ENCODE assay signal across 16 cellular contexts in the genomic region with DNA sequence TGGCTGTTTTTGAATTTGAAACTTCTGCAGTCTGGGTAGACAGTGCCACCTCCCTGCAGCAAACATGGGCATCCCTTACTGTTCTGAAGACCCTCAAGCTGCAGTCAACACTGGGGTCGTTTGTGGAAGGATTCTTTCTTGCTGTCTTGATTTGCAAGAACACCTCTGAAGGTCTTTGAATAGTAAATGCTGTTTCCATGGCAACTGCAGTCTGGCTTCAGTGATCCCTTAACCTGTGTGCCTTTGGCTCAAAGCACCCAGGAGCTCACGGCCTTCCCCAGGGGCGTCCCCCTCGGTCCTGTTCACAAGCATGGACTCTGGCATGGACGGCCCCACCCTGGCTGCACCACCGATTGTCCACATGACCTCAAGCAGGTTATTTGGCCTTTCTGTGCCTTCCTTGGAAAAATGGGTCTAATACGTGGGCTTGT. TPM values are rescaled to one million over a fixed set of nuclear protein-coding genes. Genes with fewer than 3 reads are reported as not detected.
DNase-seq lines count a peak whose midpoint lies in the region; ATAC-seq and TF ChIP-seq lines count a peak whose summit lies in the region.
"Had no signal": no experiment of that assay in that cellular context is flagged by ENCODE, and none has a peak within 500 bp of the region (broad histone marks: within the 10 kb centered on the region; RNA-seq: fewer than 3 reads in every experiment).

No MANE protein-coding gene starts in this region.

- H3K4me3 Mint-ChIP-seq in H9 (peak overlapping the region in 1 of 2 experiments; percentile 21; a peak in 2 of 5 replicates), neural progenitor cell (no peak overlapping the region)
- H3K4me3 Mint-ChIP-seq: activated naive CD4-positive, alpha-beta T cell treated with anti-CD3 and anti-CD28 coated beads for 36 hours; T-cell had no signal

- H3K4me1 ChIP-seq in DOHH2 (ENCODE audit: control insufficient read depth, low read length): peaks cover 81% of the 10 kb centered on the region
- H3K4me1 ChIP-seq in H9 (ENCODE audit: insufficient read depth, low read length): no peaks in the 10 kb centered on the region
- H3K4me1 ChIP-seq in neural progenitor cell: peaks cover 12% of the 10 kb centered on the region

- H2AFZ ChIP-seq in H9 (ENCODE audit: low read length) (no peak overlapping the region), neural progenitor cell (replicated peaks) (no peak overlapping the region)

- H3K4ac ChIP-seq in H9 (ENCODE audit: low read depth, low read length): no peak overlapping the region

- H3F3A ChIP-seq in DOHH2 (ENCODE audit: control insufficient read depth, insufficient read depth) (peaks cover 15% of the 10 kb centered on the region), neural progenitor cell (ENCODE audit: low read depth) (no peaks in the 10 kb centered on the region)

- H3K9ac ChIP-seq in H9 (ENCODE audit: extremely low read depth, insufficient read length, low read length) (no peak overlapping the region), neural progenitor cell (no peak overlapping the region)

- H2BK15ac ChIP-seq in H9 (ENCODE audit: low read depth, low read length): no peak overlapping the region

- H2BK12ac ChIP-seq in H9 (ENCODE audit: insufficient read length, low read depth, low read length): no peak overlapping the region

- H3K4me1 Mint-ChIP-seq in H9 (peaks cover 42 to 50% of the 10 kb centered on the region in 2 experiments), neural progenitor cell (peaks cover 84% of the 10 kb centered on the region)

- H3T11ph ChIP-seq in H9 (ENCODE audit: low read length): no peak overlapping the region

- no peaks in the 10 kb centered on the region for H3K9me2 ChIP-seq in DOHH2 (replicated peaks; ENCODE audit: control insufficient read depth, low read length)

- H3K27ac ChIP-seq in DOHH2 (ENCODE audit: low read depth, low read length) (no peak overlapping the region), H9 (ENCODE audit: insufficient read length, low read depth, low read length) (no peak overlapping the region), brain microvascular endothelial cell (no peak overlapping the region), neural progenitor cell (no peak overlapping the region)
- H3K27ac ChIP-seq: C4-2B, upper lobe of left lung had no signal

- no peak overlapping the region for H2BK5ac ChIP-seq in H9 (ENCODE audit: insufficient read length, low read length)

- no peak overlapping the region for H4K5ac ChIP-seq in H9 (ENCODE audit: insufficient read length, low read depth, low read length)

- H3K27me3 ChIP-seq in DOHH2 (ENCODE audit: control insufficient read depth, low read length) (no peaks in the 10 kb centered on the region), H9 (ENCODE audit: insufficient read depth, low read length) (no peaks in the 10 kb centered on the region), brain microvascular endothelial cell (replicated peaks) (no peaks in the 10 kb centered on the region), neural progenitor cell (no peaks in the 10 kb centered on the region)
- H3K27me3 ChIP-seq: upper lobe of left lung had no signal

- H3K9me3 ChIP-seq in DOHH2 (ENCODE audit: control insufficient read depth, insufficient read depth, low read length) (no peaks in the 10 kb centered on the region), H9 (ENCODE audit: control insufficient read depth, low read depth, low read length) (no peaks in the 10 kb centered on the region), neural progenitor cell (ENCODE audit: low read depth) (no peaks in the 10 kb centered on the region)
- H3K9me3 ChIP-seq: upper lobe of left lung had no signal

- H3K4me3 ChIP-seq in DOHH2 (ENCODE audit: low read length) (peak overlapping the region; percentile 40), brain microvascular endothelial cell (ENCODE audit: low read depth, low read length) (no peak overlapping the region), neural progenitor cell (no peak overlapping the region)
- H3K4me3 ChIP-seq: upper lobe of left lung had no signal

- no peak overlapping the region for H3K18ac ChIP-seq in H9 (ENCODE audit: insufficient read length, low read depth, low read length)

- H2BK20ac ChIP-seq in H9 (ENCODE audit: low read depth, low read length, poor library complexity, severe bottlenecking): no peak overlapping the region

- no peaks in the 10 kb centered on the region for H3K79me1 ChIP-seq in H9 (ENCODE audit: insufficient read depth, low read depth, low read length, poor library complexity, severe bottlenecking)

- TF ChIP-seq CTCF in DOHH2 (IDR thresholded peaks at IDR 0.05; ENCODE audit: low read depth, low read length, poor library complexity, severe bottlenecking) (no peak), H9 (conservative IDR thresholded peaks at IDR 0.05) (no peak), brain microvascular endothelial cell (IDR thresholded peaks at IDR 0.05; ENCODE audit: low read depth, low read length, missing control alignments) (peak; percentile 23), neural progenitor cell (IDR thresholded peaks at IDR 0.05) (no peak)

- peak overlapping the region in 1 of 3 experiments; percentile 45; a peak in 1 of 7 replicates for H3K27ac Mint-ChIP-seq in H9
- H3K27ac Mint-ChIP-seq in neural progenitor cell: peak overlapping the region; percentile 72
- H3K27ac Mint-ChIP-seq: activated naive CD4-positive, alpha-beta T cell treated with anti-CD3 and anti-CD28 coated beads for 36 hours; T-cell had no signal

- DNase-seq in H9 (peak; percentile 68), brain microvascular endothelial cell (no peak), neural progenitor cell (ENCODE audit: low spot score) (peak; percentile 79), HK-2 (ENCODE audit: unreplicated experiment) (no peak), AML-193 (lab: John Stamatoyannopoulos, UW) (no peak), AG20443 (ENCODE audit: low spot score) (no peak)
- DNase-seq: activated naive CD4-positive, alpha-beta T cell treated with anti-CD3 and anti-CD28 coated beads for 36 hours; EL; GOT3; NCI-H2081; stimulated activated CD4-positive, alpha-beta T cell treated with anti-CD3 and anti-CD28 coated beads, Interleukin-4, amount 100 ng/mL, for 1 hour; T-cell; upper lobe of left lung had no signal

- ATAC-seq in GM21381 (IDR thresholded peaks at IDR 0.05; ENCODE audit: unreplicated experiment): no peak
- ATAC-seq: T-cell had no signal

- no peaks in the 10 kb centered on the region; a peak in 3 of 7 replicates for H3K36me3 Mint-ChIP-seq in H9 (ENCODE audit: insufficient read depth in 1 of 3, low read depth in 3 of 3)
- H3K36me3 Mint-ChIP-seq in neural progenitor cell: no peaks in the 10 kb centered on the region
- H3K36me3 Mint-ChIP-seq: T-cell had no signal

- H2BK120ac ChIP-seq in H9 (ENCODE audit: low read depth, low read length, poor library complexity, severe bottlenecking): no peak overlapping the region

- no peak overlapping the region for H3K23ac ChIP-seq in H9 (ENCODE audit: insufficient read length, low read depth, low read length)

- H3K79me2 ChIP-seq in DOHH2 (ENCODE audit: control insufficient read depth, low read length): no peaks in the 10 kb centered on the region
- no peaks in the 10 kb centered on the region for H3K79me2 ChIP-seq in H9 (ENCODE audit: insufficient read depth, low read length)
- no peaks in the 10 kb centered on the region for H3K79me2 ChIP-seq in neural progenitor cell (ENCODE audit: low read depth)

- WGBS in H9 (ENCODE audit: extremely low coverage, insufficient read length, low lambda C conversion rate): no CpG with 5 or more reads among the region's 7 CpGs

- H4K20me1 ChIP-seq in DOHH2 (ENCODE audit: control insufficient read depth, insufficient read depth, low read depth, low read length) (no peaks in the 10 kb centered on the region), H9 (ENCODE audit: control insufficient read depth, insufficient read depth, insufficient read length) (no peaks in the 10 kb centered on the region), neural progenitor cell (ENCODE audit: low read depth) (peaks cover 20% of the 10 kb centered on the region)

- no peak overlapping the region for H3K56ac ChIP-seq in H9 (ENCODE audit: insufficient read length, low read depth, low read length)

- H3K23me2 ChIP-seq in H9 (ENCODE audit: insufficient read length, low read depth, low read length, poor library complexity, severe bottlenecking): peaks cover 3% of the 10 kb centered on the region

- no peak overlapping the region for H3K14ac ChIP-seq in H9 (ENCODE audit: insufficient read depth, low read length)

- H3K27me3 Mint-ChIP-seq in H9 (ENCODE audit: low read depth) (peaks cover 3% of the 10 kb centered on the region; the same call in 1 of the 2 replicates), neural progenitor cell (ENCODE audit: insufficient read depth, low read depth) (peaks cover 18% of the 10 kb centered on the region)

- no peak overlapping the region for H2AK5ac ChIP-seq in H9 (ENCODE audit: insufficient read length, low read length)

- H3K36me3 ChIP-seq in DOHH2 (ENCODE audit: control insufficient read depth, low read length) (no peaks in the 10 kb centered on the region), brain microvascular endothelial cell (replicated peaks) (no peaks in the 10 kb centered on the region), neural progenitor cell (no peaks in the 10 kb centered on the region)
- H3K36me3 ChIP-seq: upper lobe of left lung had no signal

- H4K8ac ChIP-seq in H9 (replicated peaks; ENCODE audit: insufficient read length, low read depth, low read length): no peak overlapping the region

- H3K9me3 Mint-ChIP-seq in H9: no peaks in the 10 kb centered on the region
- no peaks in the 10 kb centered on the region for H3K9me3 Mint-ChIP-seq in neural progenitor cell
- H3K9me3 Mint-ChIP-seq: activated naive CD4-positive, alpha-beta T cell treated with anti-CD3 and anti-CD28 coated beads for 36 hours; T-cell had no signal

- no peak overlapping the region for H4K91ac ChIP-seq in H9 (ENCODE audit: insufficient read length, low read depth, low read length)

- in situ Hi-C loops in brain microvascular endothelial cell (cut with HindIII; ENCODE audit: low pct_ligation_motif_present, low sequenced_read_pairs): no loop called here

- H3K4me2 ChIP-seq in DOHH2 (ENCODE audit: low read length) (peak overlapping the region; percentile 59), H9 (ENCODE audit: insufficient read depth, insufficient read length, low read length) (no peak overlapping the region), neural progenitor cell (peak overlapping the region; percentile 14)

RNA-seq across cellular contexts. Expression of gene LRRFIP1, which starts 38.3 kb away (rescaled TPM):
- 37.1 and 38.5 TPM in 2 replicates for total RNA-seq in H9 (2021)
- 18.9 and 40.7 TPM in 2 replicates for total RNA-seq in neural progenitor cell (ENCODE audit: low replicate concordance)

Comparison
In these comparisons a context has a peak if more than half of its experiments do, and no peak if none do; other contexts are left out.
1. DNase-seq: peak in H9 (single experiment) and neural progenitor cell (single experiment); none in brain microvascular endothelial cell (single experiment), HK-2 (single experiment), AML-193 (0 of 2) and AG20443 (single experiment).